In genomic region chr5:154937718-154938466, GRCh38 we compare ENCODE assay signal across 1 cellular context.
TF ChIP-seq lines count a peak whose summit lies in the region.

Gene GEMIN5 (minus strand): TSS chr5:154938211. CDS start chr5:154938133, 78 bp downstream.

TF ChIP-seq in GM12878, 131 proteins besides CTCF, POLR2A, EP300 and RAD21 (continued from another document):
- TF ChIP-seq CUX1 (IDR thresholded peaks at IDR 0.05; ENCODE audit: insufficient replicate concordance, low read depth, low read length): no peak
- no peak for TF ChIP-seq SMAD1 (IDR thresholded peaks at IDR 0.05; ENCODE audit: low read depth, partially characterized antibody)
- no peak for TF ChIP-seq EZH2 (IDR thresholded peaks at IDR 0.05; ENCODE audit: borderline replicate concordance, control insufficient read depth, low read depth, low read length)
